Comparison of ENCODE assay signal across 9 cellular contexts in the genomic region with DNA sequence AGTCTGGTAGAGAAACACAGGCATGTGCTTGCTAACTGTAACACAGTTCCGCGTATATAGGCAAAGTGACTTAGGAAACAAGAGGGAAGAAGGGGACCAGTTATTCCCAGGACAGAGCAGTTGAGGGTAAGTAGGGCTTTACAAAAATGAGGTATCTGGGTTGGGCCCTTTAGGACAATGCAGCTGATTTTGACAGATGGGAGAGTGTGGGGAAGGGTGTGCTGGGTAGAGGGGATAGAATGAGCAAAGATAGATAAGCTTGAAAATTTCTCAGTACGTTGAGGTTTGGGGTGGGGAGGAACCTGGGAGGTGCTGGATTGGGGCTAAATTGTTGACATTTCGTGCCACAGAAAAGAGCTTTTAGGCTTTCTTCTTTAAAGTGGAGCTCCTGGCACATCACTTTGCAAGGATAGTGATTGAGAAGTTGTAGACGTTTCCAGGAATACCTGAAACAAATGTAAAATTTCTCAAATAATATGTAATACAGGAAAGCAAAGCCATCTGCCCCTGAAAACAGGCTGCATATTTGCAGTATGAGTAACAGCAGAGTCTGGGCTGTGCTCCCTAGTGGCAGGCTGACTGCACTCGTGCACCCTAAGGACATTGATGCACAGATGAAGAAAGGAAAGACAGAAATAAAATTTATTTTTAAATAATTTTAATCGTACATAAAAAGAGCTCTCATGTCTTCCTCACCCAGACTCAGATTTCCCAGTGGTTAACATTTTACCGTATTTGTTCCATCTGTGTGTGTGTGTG.
DNase-seq lines count a peak whose midpoint lies in the region; ATAC-seq and TF ChIP-seq lines count a peak whose summit lies in the region.
"Had no signal": no experiment of that assay in that cellular context is flagged by ENCODE, and none has a peak within 500 bp of the region (broad histone marks: within the 10 kb centered on the region; RNA-seq: fewer than 3 reads in every experiment).

No MANE protein-coding gene starts in this region.

- peak overlapping the region; percentile 90 to 95 for H3K27ac ChIP-seq in right atrium auricular region
- peak overlapping the region in 18 of 21 experiments; percentile 1 to 89 (median 62) for H3K27ac ChIP-seq in skin epidermis

- H3K4me3 Mint-ChIP-seq in brain = peak overlapping the region in 1 of 5 experiments; percentile 19
- H3K4me3 Mint-ChIP-seq in stimulated activated effector memory CD8-positive, alpha-beta T cell treated with anti-CD3 and anti-CD28 coated beads, Interleukin-12 subunit alpha, Interleukin-12 subunit beta, amount 100 ng/mL, for 72 hours = no peak overlapping the region
- H3K4me3 Mint-ChIP-seq: activated naive CD4-positive, alpha-beta T cell treated with anti-CD3 and anti-CD28 coated beads for 36 hours had no signal

- TF ChIP-seq CTCF in brain (conservative IDR thresholded peaks at IDR 0.05) = no peak
- TF ChIP-seq CTCF in right atrium auricular region (IDR thresholded peaks at IDR 0.05) = peak in 1 of 2 donors; percentile 35

- DNase-seq in H4 (ENCODE audit: low spot score) = peak; percentile 30
- peak; percentile 75 for DNase-seq in right atrium auricular region (ENCODE audit: low spot score)
- DNase-seq in NCI-H1092 (lab: John Stamatoyannopoulos, UW) = no peak
- DNase-seq in stimulated activated effector memory CD8-positive, alpha-beta T cell treated with anti-CD3 and anti-CD28 coated beads, Interleukin-12 subunit alpha, Interleukin-12 subunit beta, amount 100 ng/mL, for 72 hours (ENCODE audit: low spot score in 2 of 2) = no peak
- DNase-seq in NCI-H2196 (lab: John Stamatoyannopoulos, UW; ENCODE audit: unreplicated experiment) = no peak
- DNase-seq: activated naive CD4-positive, alpha-beta T cell treated with anti-CD3 and anti-CD28 coated beads for 36 hours had no signal

- H3K4me3 ChIP-seq in right atrium auricular region = peak overlapping the region; percentile 26 to 43
- no peak overlapping the region for H3K4me3 ChIP-seq in skin epidermis

- H3K36me3 Mint-ChIP-seq in brain = no peaks in the 10 kb centered on the region
- no peaks in the 10 kb centered on the region for H3K36me3 Mint-ChIP-seq in stimulated activated effector memory CD8-positive, alpha-beta T cell treated with anti-CD3 and anti-CD28 coated beads, Interleukin-12 subunit alpha, Interleukin-12 subunit beta, amount 100 ng/mL, for 72 hours

- H3K4me1 ChIP-seq in right atrium auricular region = peaks cover 0 to 96% of the 10 kb centered on the region in 2 donors

- H3K9me3 ChIP-seq in right atrium auricular region = no peaks in the 10 kb centered on the region

- ATAC-seq in stimulated activated effector memory CD8-positive, alpha-beta T cell treated with anti-CD3 and anti-CD28 coated beads, Interleukin-12 subunit alpha, Interleukin-12 subunit beta, amount 100 ng/mL, for 72 hours = no peak
- no peak for ATAC-seq in HG02588 (IDR thresholded peaks at IDR 0.05; ENCODE audit: unreplicated experiment)

- H3K27me3 ChIP-seq in right atrium auricular region = no peaks in the 10 kb centered on the region

- H3K4me1 Mint-ChIP-seq in brain = peaks cover 76% of the 10 kb centered on the region
- H3K4me1 Mint-ChIP-seq in stimulated activated effector memory CD8-positive, alpha-beta T cell treated with anti-CD3 and anti-CD28 coated beads, Interleukin-12 subunit alpha, Interleukin-12 subunit beta, amount 100 ng/mL, for 72 hours = no peaks in the 10 kb centered on the region

- H3K36me3 ChIP-seq in right atrium auricular region = peaks cover 18% of the 10 kb centered on the region

- H3K27me3 Mint-ChIP-seq in brain = no peaks in the 10 kb centered on the region

- H3K9me3 Mint-ChIP-seq in brain = no peaks in the 10 kb centered on the region
- no peaks in the 10 kb centered on the region for H3K9me3 Mint-ChIP-seq in stimulated activated effector memory CD8-positive, alpha-beta T cell treated with anti-CD3 and anti-CD28 coated beads, Interleukin-12 subunit alpha, Interleukin-12 subunit beta, amount 100 ng/mL, for 72 hours
- H3K9me3 Mint-ChIP-seq: activated naive CD4-positive, alpha-beta T cell treated with anti-CD3 and anti-CD28 coated beads for 36 hours had no signal

- H3K27ac Mint-ChIP-seq in brain = peak overlapping the region; percentile 18 to 99 (median 39)
- H3K27ac Mint-ChIP-seq in stimulated activated effector memory CD8-positive, alpha-beta T cell treated with anti-CD3 and anti-CD28 coated beads, Interleukin-12 subunit alpha, Interleukin-12 subunit beta, amount 100 ng/mL, for 72 hours = no peak overlapping the region
- H3K27ac Mint-ChIP-seq: activated naive CD4-positive, alpha-beta T cell treated with anti-CD3 and anti-CD28 coated beads for 36 hours had no signal

Comparison
In these comparisons a context has a peak if more than half of its experiments do, and no peak if none do; other contexts are left out.
1. DNase-seq: peak in H4 (single experiment) and right atrium auricular region (single experiment); none in NCI-H1092 (single experiment), stimulated activated effector memory CD8-positive, alpha-beta T cell treated with anti-CD3 and anti-CD28 coated beads, Interleukin-12 subunit alpha, Interleukin-12 subunit beta, amount 100 ng/mL, for 72 hours (0 of 2) and NCI-H2196 (single experiment).
2. H3K4me3 ChIP-seq: peak in right atrium auricular region (2 of 2); none in skin epidermis (0 of 7).